8 cellular contexts compared by ENCODE assay signal in genomic region chr4:151801547-151802516, GRCh38.
DNase-seq lines count a peak whose midpoint lies in the region; ATAC-seq and TF ChIP-seq lines count a peak whose summit lies in the region.

No MANE protein-coding gene starts in this region.

- H3K9me3 ChIP-seq in DOHH2 (ENCODE audit: control insufficient read depth, insufficient read depth, low read length) = no peaks in the 10 kb centered on the region
- H3K9me3 ChIP-seq in SK-N-MC (ENCODE audit: low read depth, low read length) = no peaks in the 10 kb centered on the region
- no peaks in the 10 kb centered on the region for H3K9me3 ChIP-seq in iPS DF 6.9 (ENCODE audit: control insufficient read depth, insufficient read depth, low read length)

- H3K27ac ChIP-seq in DOHH2 (ENCODE audit: low read depth, low read length) (no peak overlapping the region), SK-N-MC (no peak overlapping the region), iPS DF 6.9 (ENCODE audit: low read length) (no peak overlapping the region)

- WGBS in iPS DF 6.9 (ENCODE audit: insufficient coverage, insufficient read length) = no CpG with 5 or more reads among the region's 15 CpGs

- no peaks in the 10 kb centered on the region for H3F3A ChIP-seq in DOHH2 (ENCODE audit: control insufficient read depth, insufficient read depth)

- CTCF ChIA-PET in HEK293T (lab: Yijun Ruan, JAX) = interaction anchor here (0.6 to 2.2 kb wide), 9 partner anchors 10 to 214 kb away, joined by 3 to 13 read pairs (median 3); no protein-coding TSS in a partner anchor

- DNase-seq in HEK293T (ENCODE audit: extremely low spot score) (peak; percentile 72), SK-N-MC (ENCODE audit: low read depth, low spot score) (peak; percentile 1), iPS DF 6.9 (ENCODE audit: low read depth, low spot score) (peak; percentile 52)
- DNase-seq in activated naive CD4-positive, alpha-beta T cell treated with Interleukin-2 at 50 U/mL for 16 hours = peak; percentile 65
- peak; percentile 41 to 56 for DNase-seq in stimulated activated CD4-positive, alpha-beta T cell treated with anti-CD3 and anti-CD28 coated beads, Interleukin-4, amount 100 ng/mL, for 4 hours

- no peak overlapping the region for H3K4me3 ChIP-seq in DOHH2 (ENCODE audit: low read length)
- H3K4me3 ChIP-seq in SK-N-MC = no peak overlapping the region
- no peak overlapping the region for H3K4me3 ChIP-seq in iPS DF 6.9 (ENCODE audit: low read length)

- H3K9me2 ChIP-seq in DOHH2 (replicated peaks; ENCODE audit: control insufficient read depth, low read length) = no peaks in the 10 kb centered on the region

- no peak for ATAC-seq in HG03039 (IDR thresholded peaks at IDR 0.05; ENCODE audit: unreplicated experiment)
- ATAC-seq in HG02642 (IDR thresholded peaks at IDR 0.05; ENCODE audit: poor library complexity, unreplicated experiment) = no peak

- H3K9ac ChIP-seq in SK-N-MC (ENCODE audit: insufficient read length) = no peak overlapping the region

- H3K27me3 ChIP-seq in DOHH2 (ENCODE audit: control insufficient read depth, low read length) = no peaks in the 10 kb centered on the region
- no peaks in the 10 kb centered on the region for H3K27me3 ChIP-seq in iPS DF 6.9 (ENCODE audit: control insufficient read depth, insufficient read depth, low read length)

- POLR2A ChIA-PET in HEK293T (lab: Yijun Ruan, JAX) = no interaction called here

- TF ChIP-seq CTCF in DOHH2 (IDR thresholded peaks at IDR 0.05; ENCODE audit: low read depth, low read length, poor library complexity, severe bottlenecking) = peak; percentile 83

- H4K20me1 ChIP-seq in DOHH2 (ENCODE audit: control insufficient read depth, insufficient read depth, low read depth, low read length) = no peaks in the 10 kb centered on the region

- H3K4me2 ChIP-seq in DOHH2 (ENCODE audit: low read length) = no peak overlapping the region

- H3K36me3 ChIP-seq in DOHH2 (ENCODE audit: control insufficient read depth, low read length) (no peaks in the 10 kb centered on the region), SK-N-MC (ENCODE audit: insufficient read depth, low read length) (no peaks in the 10 kb centered on the region), iPS DF 6.9 (ENCODE audit: control insufficient read depth, insufficient read depth, low read length) (no peaks in the 10 kb centered on the region)

- H3K4me1 ChIP-seq in DOHH2 (ENCODE audit: control insufficient read depth, low read length) (no peaks in the 10 kb centered on the region), iPS DF 6.9 (ENCODE audit: control insufficient read depth, insufficient read depth, low read length) (no peaks in the 10 kb centered on the region)

- no peaks in the 10 kb centered on the region for H3K79me2 ChIP-seq in DOHH2 (ENCODE audit: control insufficient read depth, low read length)

TF ChIP-seq in HEK293T, 16 proteins besides CTCF, POLR2A, EP300 and RAD21:
- TF ChIP-seq ELF4 (IDR thresholded peaks at IDR 0.05) = no peak
- TF ChIP-seq SP1 (IDR thresholded peaks at IDR 0.05) = no peak
- TF ChIP-seq FOXK2 (IDR thresholded peaks at IDR 0.05) = no peak
- TF ChIP-seq SUZ12 (IDR thresholded peaks at IDR 0.05) = no peak
- no peak for TF ChIP-seq FOXA1 (IDR thresholded peaks at IDR 0.05)
- TF ChIP-seq TARDBP (IDR thresholded peaks at IDR 0.05) = no peak
- TF ChIP-seq LEF1 (IDR thresholded peaks at IDR 0.05; ENCODE audit: borderline replicate concordance) = no peak
- TF ChIP-seq, protein P1, sequence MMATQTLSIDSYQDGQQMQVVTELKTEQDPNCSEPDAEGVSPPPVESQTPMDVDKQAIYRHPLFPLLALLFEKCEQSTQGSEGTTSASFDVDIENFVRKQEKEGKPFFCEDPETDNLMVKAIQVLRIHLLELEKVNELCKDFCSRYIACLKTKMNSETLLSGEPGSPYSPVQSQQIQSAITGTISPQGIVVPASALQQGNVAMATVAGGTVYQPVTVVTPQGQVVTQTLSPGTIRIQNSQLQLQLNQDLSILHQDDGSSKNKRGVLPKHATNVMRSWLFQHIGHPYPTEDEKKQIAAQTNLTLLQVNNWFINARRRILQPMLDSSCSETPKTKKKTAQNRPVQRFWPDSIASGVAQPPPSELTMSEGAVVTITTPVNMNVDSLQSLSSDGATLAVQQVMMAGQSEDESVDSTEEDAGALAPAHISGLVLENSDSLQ (IDR thresholded peaks at IDR 0.05) = no peak
- no peak for TF ChIP-seq HDGF (IDR thresholded peaks at IDR 0.05; ENCODE audit: borderline replicate concordance)
- TF ChIP-seq BHLHE40 (IDR thresholded peaks at IDR 0.05; ENCODE audit: borderline replicate concordance) = no peak

Comparison
In these comparisons a context has a peak if more than half of its experiments do, and no peak if none do; other contexts are left out.
1. DNase-seq: peak in every context shown above with its lines; median percentile 72 in HEK293T; 65 in activated naive CD4-positive, alpha-beta T cell treated with Interleukin-2 at 50 U/mL for 16 hours; 52 in iPS DF 6.9; 48 in stimulated activated CD4-positive, alpha-beta T cell treated with anti-CD3 and anti-CD28 coated beads, Interleukin-4, amount 100 ng/mL, for 4 hours; 1 in SK-N-MC.